ENCODE assay signal across 4 cellular contexts in the genomic region with DNA sequence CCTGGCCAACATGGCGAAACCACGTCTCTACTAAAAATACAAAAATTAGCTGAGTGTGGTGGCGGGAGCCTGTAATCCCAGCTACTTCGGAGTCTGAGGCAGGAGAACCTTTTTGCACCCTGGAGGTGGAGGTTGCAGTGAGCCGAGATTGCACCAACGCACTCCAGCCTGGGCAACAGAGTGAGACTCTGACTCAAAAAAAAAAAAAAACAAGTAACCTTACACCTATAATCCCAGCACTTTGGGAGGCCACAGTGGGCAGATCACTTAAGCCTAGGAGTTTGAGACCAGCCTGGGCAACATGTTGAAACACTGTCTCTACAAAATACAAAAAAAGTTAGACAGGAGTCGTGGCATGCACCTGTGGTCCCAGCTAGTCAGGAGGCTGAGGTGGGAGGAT. TPM values are rescaled to one million over a fixed set of nuclear protein-coding genes. Genes with fewer than 3 reads are reported as not detected.
"Had no signal": no experiment of that assay in that cellular context is flagged by ENCODE, and none has a peak within 500 bp of the region (broad histone marks: within the 10 kb centered on the region; RNA-seq: fewer than 3 reads in every experiment).

No MANE protein-coding gene starts in this region.

RNA-seq across cellular contexts. Expression of a gene that starts 51.2 kb away (rescaled TPM):
- total RNA-seq: LHCN-M2, M059J, MCF 10A, NCI-H460 had no signal
